Comparison of ENCODE assay signal across 8 cellular contexts in the genomic region with DNA sequence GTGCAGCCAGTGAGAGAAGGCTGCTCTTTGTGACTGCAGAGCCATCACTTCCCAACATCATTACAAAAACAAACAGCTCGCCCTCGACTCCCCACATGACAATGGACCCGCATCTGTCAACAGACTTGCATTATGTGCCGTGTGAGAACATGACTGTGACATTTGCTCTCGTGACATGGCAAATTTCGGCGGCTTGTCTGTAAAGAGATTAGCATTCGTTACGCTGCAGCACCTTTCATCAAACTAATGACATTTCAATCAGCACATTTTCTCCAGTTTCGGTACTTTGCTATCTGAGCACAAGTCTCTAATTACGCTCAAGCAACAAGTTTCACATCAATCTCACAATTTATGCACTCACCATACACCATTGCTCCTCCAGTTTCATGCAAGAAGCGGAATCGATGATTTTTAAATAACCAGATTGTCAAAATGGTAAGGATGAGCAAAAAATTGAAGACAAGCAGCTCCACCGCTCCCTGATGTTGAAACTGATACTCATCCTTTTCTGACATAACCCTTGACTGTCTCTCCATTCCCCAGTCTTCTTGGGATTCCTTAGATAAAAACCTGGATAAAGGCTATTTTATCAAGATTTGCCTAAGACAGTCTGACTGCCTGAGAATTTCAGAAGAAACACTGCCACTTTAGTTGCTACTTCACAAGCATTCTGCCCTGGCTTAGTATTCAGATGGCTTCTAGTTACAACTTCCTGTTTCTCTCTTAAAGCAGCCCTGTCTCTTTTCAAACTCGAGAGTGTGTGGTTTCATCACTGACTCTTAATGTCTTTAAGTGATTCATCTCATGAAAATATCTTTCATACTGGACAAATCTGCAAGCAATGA. TPM values are rescaled to one million over a fixed set of nuclear protein-coding genes. Genes with fewer than 3 reads are reported as not detected.
A peak's percentile ranks its signal among the peaks of the same experiment; 100 is the strongest.
DNase-seq lines count a peak whose midpoint lies in the region; ATAC-seq and TF ChIP-seq lines count a peak whose summit lies in the region.

A gene (minus strand): TSS at position 682 of the 845 bp plus-strand sequence. CDS start 146 bp downstream, at position 536.

- H3K9me3 ChIP-seq in left ventricle myocardium inferior (replicated peaks): no peaks in the 10 kb centered on the region
- no peaks in the 10 kb centered on the region for H3K9me3 ChIP-seq in trophoblast cell (ENCODE audit: insufficient read depth, low read depth, low read length)
- H3K9me3 ChIP-seq in WERI-Rb-1 (ENCODE audit: severe bottlenecking): no peaks in the 10 kb centered on the region

- H3K9ac ChIP-seq in trophoblast cell (ENCODE audit: low read length): no peak within 1 kb of the TSS

- peak within 1 kb of the TSS; percentile 22 for H2BK120ac ChIP-seq in trophoblast cell (ENCODE audit: insufficient read depth, low read length, poor library complexity)

- peak within 1 kb of the TSS; percentile 34 for H2BK12ac ChIP-seq in trophoblast cell (ENCODE audit: low read length)

- peak within 1 kb of the TSS; percentile 70 for H3K4me2 ChIP-seq in trophoblast cell (ENCODE audit: low read length)

- no peak within 1 kb of the TSS for H2AK5ac ChIP-seq in trophoblast cell (ENCODE audit: low read length)

- no peak within 1 kb of the TSS for H3K18ac ChIP-seq in trophoblast cell (ENCODE audit: low read length)

- peak; percentile 19 for DNase-seq in ELF-1 (ENCODE audit: low read depth, low spot score)
- peak in 51 of 58 donors; percentile 6 to 82 (median 35) for DNase-seq in anterior cingulate cortex (lab: John Stamatoyannopoulos, UW)
- DNase-seq in left ventricle myocardium inferior: no peak
- peak; percentile 18 to 68 for DNase-seq in trophoblast cell
- no peak for DNase-seq in WERI-Rb-1

- ATAC-seq in GM19468 (IDR thresholded peaks at IDR 0.05; ENCODE audit: extremely low read depth, unreplicated experiment): peak; percentile 83
- ATAC-seq in HG03558 (IDR thresholded peaks at IDR 0.05; ENCODE audit: extremely low read depth, unreplicated experiment): peak; percentile 68

- intact Hi-C loops in left ventricle myocardium inferior (cut with micrococcal nuclease): no loop called here

- peak within 1 kb of the TSS; percentile 10 for H2AFZ ChIP-seq in trophoblast cell (ENCODE audit: insufficient read depth, low read length, poor library complexity)

- TF ChIP-seq POLR2A in Raji (IDR thresholded peaks at IDR 0.05; ENCODE audit: insufficient read depth, low read depth, low read length): peak; percentile 41; the same call in 1 of the 2 replicates

- H3K36me3 ChIP-seq in left ventricle myocardium inferior (no peaks in the 10 kb centered on the region), trophoblast cell (ENCODE audit: control insufficient read depth in 1 of 2, insufficient read depth in 2 of 2, low read length in 2 of 2) (no peaks in the 10 kb centered on the region), WERI-Rb-1 (no peaks in the 10 kb centered on the region)

- H3K4ac ChIP-seq in trophoblast cell (ENCODE audit: low read depth, low read length): no peak within 1 kb of the TSS

- H3K23ac ChIP-seq in trophoblast cell (ENCODE audit: low read length): no peak within 1 kb of the TSS

- no peaks in the 10 kb centered on the region for H3K79me2 ChIP-seq in trophoblast cell (ENCODE audit: control insufficient read depth, insufficient read depth, low read length, poor library complexity)

- no peaks in the 10 kb centered on the region for H3K27me3 ChIP-seq in left ventricle myocardium inferior (ENCODE audit: low read depth)
- H3K27me3 ChIP-seq in trophoblast cell (ENCODE audit: insufficient read depth, low read length): no peaks in the 10 kb centered on the region
- no peaks in the 10 kb centered on the region for H3K27me3 ChIP-seq in WERI-Rb-1 (ENCODE audit: insufficient read depth, low read depth, severe bottlenecking)

- peaks cover 28% of the 10 kb centered on the region for H3K4me1 ChIP-seq in left ventricle myocardium inferior
- H3K4me1 ChIP-seq in trophoblast cell (ENCODE audit: control insufficient read depth in 1 of 2, insufficient read depth in 2 of 2, low read length in 2 of 2): no peaks in the 10 kb centered on the region

- no peak within 1 kb of the TSS for H4K12ac ChIP-seq in trophoblast cell (ENCODE audit: low read depth, low read length)

- no peak within 1 kb of the TSS for H4K91ac ChIP-seq in trophoblast cell (ENCODE audit: low read depth, low read length)

- peak within 1 kb of the TSS; percentile 72 for H3K4me3 ChIP-seq in left ventricle myocardium inferior
- H3K4me3 ChIP-seq in trophoblast cell (ENCODE audit: low read depth, low read length): peak within 1 kb of the TSS; percentile 33
- no peak within 1 kb of the TSS; the same call in 1 of the 2 replicates for H3K4me3 ChIP-seq in WERI-Rb-1 (ENCODE audit: low read depth, low read length)

- H3K14ac ChIP-seq in trophoblast cell (ENCODE audit: low read length): no peak within 1 kb of the TSS

- H4K8ac ChIP-seq in trophoblast cell (ENCODE audit: low read depth, low read length): peak within 1 kb of the TSS; percentile 35

- H3K27ac ChIP-seq in left ventricle myocardium inferior (replicated peaks): peak within 1 kb of the TSS; percentile 67
- peak within 1 kb of the TSS; percentile 54 for H3K27ac ChIP-seq in trophoblast cell (ENCODE audit: low read depth, low read length)
- H3K27ac ChIP-seq in WERI-Rb-1: no peak within 1 kb of the TSS

- peaks cover 5% of the 10 kb centered on the region for H3K79me1 ChIP-seq in trophoblast cell (ENCODE audit: low read length)

- no peak for TF ChIP-seq CTCF in left ventricle myocardium inferior (IDR thresholded peaks at IDR 0.05; ENCODE audit: borderline replicate concordance)
- TF ChIP-seq CTCF in WERI-Rb-1 (IDR thresholded peaks at IDR 0.05; ENCODE audit: low read depth, low read length): no peak

- no CpG with 5 or more reads among the region's 15 CpGs for WGBS in trophoblast cell (ENCODE audit: extremely low coverage, insufficient coverage, insufficient read length)

- peak within 1 kb of the TSS; percentile 31 for H2BK5ac ChIP-seq in trophoblast cell (ENCODE audit: low read depth, low read length, poor library complexity)

RNA-seq across cellular contexts. Expression of the gene that starts here (rescaled TPM):
- 4.9 TPM for total RNA-seq in left ventricle myocardium inferior
- polyA plus RNA-seq in trophoblast cell (2013): 0.38 and 0.44 TPM in 2 replicates

Comparison
In these comparisons a context has a peak if more than half of its experiments do, and no peak if none do; other contexts are left out.
1. DNase-seq: peak in ELF-1 (single experiment), anterior cingulate cortex (51 of 58) and trophoblast cell (2 of 2); none in left ventricle myocardium inferior (single experiment) and WERI-Rb-1 (single experiment).